In the genomic region with DNA sequence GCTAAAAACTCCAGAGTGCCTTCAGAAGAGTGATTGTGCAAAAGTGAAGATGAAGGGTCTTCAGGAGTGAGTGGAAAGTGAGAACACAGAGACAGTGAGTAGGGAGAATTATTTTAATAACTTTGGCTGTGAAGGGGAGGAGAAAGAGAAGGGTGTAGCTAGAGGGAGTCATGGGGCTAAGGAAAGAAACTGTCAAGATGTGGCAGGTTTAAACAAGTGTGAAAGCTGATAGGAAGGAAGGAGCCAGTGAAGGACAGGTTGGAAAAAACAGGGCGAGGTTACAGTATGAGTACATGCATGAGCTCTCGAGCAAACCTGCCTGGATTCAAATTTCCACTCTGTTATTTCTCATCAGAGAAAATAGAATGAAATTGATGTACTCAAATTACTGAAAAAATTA, we compare ENCODE assay signal across 26 cellular contexts. TPM values are rescaled to one million over a fixed set of nuclear protein-coding genes. Genes with fewer than 3 reads are reported as not detected.
"Had no signal": no experiment of that assay in that cellular context is flagged by ENCODE, and none has a peak within 500 bp of the region (broad histone marks: within the 10 kb centered on the region; RNA-seq: fewer than 3 reads in every experiment).

No MANE protein-coding gene starts in this region.

- H3K4me3 ChIP-seq: adrenal gland, coronary artery, hepatocyte, prostate gland, tibial artery had no signal

- ATAC-seq: left ventricle myocardium superior, natural killer cell, T-cell had no signal

- DNase-seq: activated CD4-positive, alpha-beta T cell treated with anti-CD3 and anti-CD28 coated beads, Interleukin-2, amount 50 U/mL, for 4 hours; activated CD8-positive, alpha-beta memory T cell treated with anti-CD3 and anti-CD28 coated beads for 24 hours; activated CD8-positive, alpha-beta memory T cell treated with anti-CD3 and anti-CD28 coated beads, Interleukin-2, amount 50 U/mL, for 4 hours; activated naive CD4-positive, alpha-beta T cell; activated T-cell treated with anti-CD3 and anti-CD28 coated beads, Interleukin-2, amount 50 U/mL, for 24 hours; adrenal gland; cerebellar nuclear complex; endodermal cell; glutamatergic neuron; immature natural killer cell; left ventricle myocardium superior; midbrain; natural killer cell; stimulated activated CD4-positive, alpha-beta T cell treated with anti-CD3 and anti-CD28 coated beads, Interleukin-2, amount 100 ng/mL, for 48 hours; substantia nigra; T-cell; tibial artery had no signal

- H3K36me3 ChIP-seq: adrenal gland, prostate gland, tibial artery had no signal

- H3K4me1 ChIP-seq: adrenal gland, prostate gland, tibial artery had no signal

- H3K9me3 ChIP-seq: adrenal gland, prostate gland, tibial artery had no signal

- H3K79me2 ChIP-seq: hepatocyte had no signal

- H2AFZ ChIP-seq: hepatocyte had no signal

- H3K27me3 ChIP-seq: adrenal gland had no signal

- H3K27ac ChIP-seq: adrenal gland, coronary artery, hepatocyte, prostate gland, tibial artery had no signal

- FAIRE-seq: astrocyte, frontal cortex, urothelium cell line had no signal

- H3K4me2 ChIP-seq: hepatocyte had no signal

RNA-seq across cellular contexts. Expression of a gene that starts 17.8 kb away (rescaled TPM):
- total RNA-seq: activated T-helper 2 cell treated with anti-CD3 and anti-CD28 coated beads, Interferon-gamma antibody, Interleukin-2, Interleukin-4, amounts not matched to agents 10 μg/mL and 5 μg/mL and 100 μg/mL, durations not matched to agents 14 hours and 24 hours and 36 hours; adrenal gland; astrocyte; endodermal cell; epithelial cell of proximal tubule; frontal cortex; hepatocyte; left ventricle myocardium superior; natural killer cell; osteocyte; prostate gland; T-cell had no signal
- polyA plus RNA-seq: adrenal gland, hepatocyte, immature natural killer cell had no signal

RNA-seq across cellular contexts. Expression of a gene that starts 26.5 kb away (rescaled TPM):
- total RNA-seq: activated T-helper 2 cell treated with anti-CD3 and anti-CD28 coated beads, Interferon-gamma antibody, Interleukin-2, Interleukin-4, amounts not matched to agents 10 μg/mL and 5 μg/mL and 100 μg/mL, durations not matched to agents 14 hours and 24 hours and 36 hours; adrenal gland; endodermal cell; epithelial cell of proximal tubule; frontal cortex; left ventricle myocardium superior; natural killer cell; osteocyte; prostate gland; T-cell had no signal
- polyA plus RNA-seq: adrenal gland, immature natural killer cell had no signal

RNA-seq across cellular contexts. Expression of a gene that starts 32.9 kb away (rescaled TPM):
- total RNA-seq: activated T-helper 2 cell treated with anti-CD3 and anti-CD28 coated beads, Interferon-gamma antibody, Interleukin-2, Interleukin-4, amounts not matched to agents 10 μg/mL and 5 μg/mL and 100 μg/mL, durations not matched to agents 14 hours and 24 hours and 36 hours; adrenal gland; astrocyte; endodermal cell; epithelial cell of proximal tubule; frontal cortex; hepatocyte; left ventricle myocardium superior; natural killer cell; osteocyte; prostate gland; T-cell had no signal
- polyA plus RNA-seq: adrenal gland, hepatocyte, immature natural killer cell had no signal

RNA-seq across cellular contexts. Expression of a gene that starts 41.9 kb away (rescaled TPM):
- total RNA-seq: astrocyte, endodermal cell, frontal cortex, osteocyte, T-cell had no signal
